Comparison of ENCODE assay signal across 14 cellular contexts in genomic region chr7:27122075-27122910, GRCh38. TPM values are rescaled to one million over a fixed set of nuclear protein-coding genes. Genes with fewer than 3 reads are reported as not detected.
A peak's percentile ranks its signal among the peaks of the same experiment; 100 is the strongest.
DNase-seq lines count a peak whose midpoint lies in the region; ATAC-seq and TF ChIP-seq lines count a peak whose summit lies in the region.
"Had no signal": no experiment of that assay in that cellular context is flagged by ENCODE, and none has a peak within 500 bp of the region (broad histone marks: within the 10 kb centered on the region; RNA-seq: fewer than 3 reads in every experiment).

No MANE protein-coding gene starts in this region.

- intact Hi-C loops in breast epithelium (cut with DNase I; ENCODE audit: low total_unique reads) (no loop called here), sigmoid colon (cut with DNase I) (no loop called here)

- no peak for TF ChIP-seq CTCF in breast epithelium (IDR thresholded peaks at IDR 0.05)
- no peak for TF ChIP-seq CTCF in sigmoid colon (IDR thresholded peaks at IDR 0.05)

- ATAC-seq in left lobe of liver, result peak; percentile 76
- ATAC-seq in GM19455 (IDR thresholded peaks at IDR 0.05; ENCODE audit: unreplicated experiment), result no peak
- no peak for ATAC-seq in GM19463 (IDR thresholded peaks at IDR 0.05; ENCODE audit: unreplicated experiment)
- ATAC-seq: body of pancreas had no signal

- 16 to 69% methylated on average over 42 of the region's 42 CpGs for WGBS in sigmoid colon, 2 donors

- DNase-seq in HK-2 (ENCODE audit: unreplicated experiment) (peak; percentile 76), breast epithelium (ENCODE audit: low spot score in 2 of 2) (peak in 1 of 2 donors; percentile 30), left lobe of liver (ENCODE audit: low spot score) (peak; percentile 76), sigmoid colon (no peak), epidermal melanocyte (ENCODE audit: insufficient read length, low spot score) (no peak)
- no peak for DNase-seq in activated naive CD4-positive, alpha-beta T cell treated with Interleukin-2 at 50 U/mL for 16 hours
- DNase-seq: body of pancreas; CD4-positive, CD25-positive, alpha-beta regulatory T cell; Karpas-422 had no signal

- no peaks in the 10 kb centered on the region for H3K27me3 ChIP-seq in breast epithelium
- no peaks in the 10 kb centered on the region for H3K27me3 ChIP-seq in sigmoid colon

- no peak for TF ChIP-seq EP300 in sigmoid colon (IDR thresholded peaks at IDR 0.05)

- no peaks in the 10 kb centered on the region for H3K9me3 ChIP-seq in breast epithelium
- no peaks in the 10 kb centered on the region for H3K9me3 ChIP-seq in sigmoid colon
- H3K9me3 ChIP-seq: body of pancreas, HAP-1, right atrium auricular region had no signal

- peak overlapping the region in 2 of 3 donors; percentile 45 to 64 for H3K4me3 ChIP-seq in breast epithelium
- peak overlapping the region in 3 of 4 donors; percentile 4 to 19 (median 14) for H3K4me3 ChIP-seq in sigmoid colon
- H3K4me3 ChIP-seq: body of pancreas, HAP-1, right atrium auricular region had no signal

- peak overlapping the region; percentile 95 to 98 for H3K27ac ChIP-seq in breast epithelium
- peak overlapping the region; percentile 66 to 99 (median 82) for H3K27ac ChIP-seq in sigmoid colon
- H3K27ac ChIP-seq: right atrium auricular region, RWPE1 had no signal

- no peak for TF ChIP-seq POLR2A in breast epithelium (IDR thresholded peaks at IDR 0.05)
- no peak for TF ChIP-seq POLR2A in sigmoid colon (IDR thresholded peaks at IDR 0.05)

- H3K36me3 ChIP-seq in breast epithelium (no peaks in the 10 kb centered on the region), sigmoid colon (peaks cover 0 to 6% (median 2%) of the 10 kb centered on the region in 4 donors)
- H3K36me3 ChIP-seq: HAP-1, right atrium auricular region had no signal

- H3K4me1 ChIP-seq in breast epithelium, result peaks cover 0 to 7% of the 10 kb centered on the region in 2 donors
- peaks cover 0 to 66% (median 46%) of the 10 kb centered on the region in 4 donors for H3K4me1 ChIP-seq in sigmoid colon

RNA-seq across cellular contexts. Expression of gene HOXA4, which starts 8.3 kb away (rescaled TPM):
- total RNA-seq in breast epithelium (1 to 10 TPM in 2 of 3 donors, under 1 TPM in 1; 0.80 to 2.8 (median 2.0) TPM), left lobe of liver (0.43 TPM), sigmoid colon (1 to 10 TPM; 2.0 to 4.2 (median 2.9) TPM)
- 1 to 10 TPM in 2 of 3 donors, not detected in 1; 1.8 to 4.8 TPM for polyA plus RNA-seq in sigmoid colon
- total RNA-seq: CD4-positive, CD25-positive, alpha-beta regulatory T cell had no signal

RNA-seq across cellular contexts. Expression of gene HOXA2, which starts 19.8 kb away (rescaled TPM):
- 1 to 10 TPM in 2 of 3 donors, under 1 TPM in 1; 0.80 to 5.4 (median 1.3) TPM for total RNA-seq in breast epithelium
- 0.15 TPM for total RNA-seq in left lobe of liver
- 1 to 10 TPM; 1.6 to 4.3 (median 3.2) TPM for total RNA-seq in sigmoid colon
- polyA plus RNA-seq in sigmoid colon, result 1 to 10 TPM in 1 of 3 donors, under 1 TPM in 2; 0.60 to 1.9 (median 0.69) TPM
- total RNA-seq: CD4-positive, CD25-positive, alpha-beta regulatory T cell had no signal

RNA-seq across cellular contexts. Expression of gene HOXA5, which starts 21.2 kb away (rescaled TPM):
- total RNA-seq in breast epithelium (10 to 100 TPM; 11.5 to 48.7 (median 22.6) TPM), left lobe of liver (0.50 TPM), sigmoid colon (10 to 100 TPM in 3 of 4 donors, 1 to 10 TPM in 1; 9.2 to 12.2 (median 11.2) TPM)
- polyA plus RNA-seq in sigmoid colon, result 10 to 100 TPM in 1 of 3 donors, 1 to 10 TPM in 2; 3.2 to 14.3 (median 7.8) TPM
- total RNA-seq: CD4-positive, CD25-positive, alpha-beta regulatory T cell had no signal
- polyA plus RNA-seq: CD4-positive, CD25-positive, alpha-beta regulatory T cell had no signal

RNA-seq across cellular contexts. Expression of gene HOXA6, which starts 25.3 kb away (rescaled TPM):
- total RNA-seq in breast epithelium (10 to 100 TPM in 1 of 3 donors, 1 to 10 TPM in 2; 7.9 to 16.0 (median 9.0) TPM), left lobe of liver (not detected), sigmoid colon (1 to 10 TPM; 4.2 to 10.0 (median 4.5) TPM)
- 1 to 10 TPM in 2 of 3 donors, not detected in 1; 1.6 to 8.1 TPM for polyA plus RNA-seq in sigmoid colon
- total RNA-seq: body of pancreas; CD4-positive, CD25-positive, alpha-beta regulatory T cell; right atrium auricular region had no signal
- polyA plus RNA-seq: CD4-positive, CD25-positive, alpha-beta regulatory T cell had no signal

RNA-seq across cellular contexts. Expression of gene HOXA1, which starts 26.5 kb away (rescaled TPM):
- total RNA-seq in breast epithelium (under 1 TPM; 0.33 to 0.80 (median 0.44) TPM), left lobe of liver (0.08 TPM), sigmoid colon (1 to 10 TPM in 2 of 4 donors, under 1 TPM in 2; 0.14 to 1.1 (median 0.95) TPM)
- polyA plus RNA-seq in sigmoid colon, result 1 to 10 TPM in 2 of 3 donors, under 1 TPM in 1; 0.69 to 2.4 (median 2.0) TPM
- total RNA-seq: body of pancreas had no signal

Comparison
In these comparisons a context has a peak if more than half of its experiments do, and no peak if none do; other contexts are left out.
1. DNase-seq: peak in HK-2 (single experiment) and left lobe of liver (single experiment); none in sigmoid colon (single experiment), epidermal melanocyte (single experiment) and activated naive CD4-positive, alpha-beta T cell treated with Interleukin-2 at 50 U/mL for 16 hours (single experiment).